17 cellular contexts compared by ENCODE assay signal in the genomic region with DNA sequence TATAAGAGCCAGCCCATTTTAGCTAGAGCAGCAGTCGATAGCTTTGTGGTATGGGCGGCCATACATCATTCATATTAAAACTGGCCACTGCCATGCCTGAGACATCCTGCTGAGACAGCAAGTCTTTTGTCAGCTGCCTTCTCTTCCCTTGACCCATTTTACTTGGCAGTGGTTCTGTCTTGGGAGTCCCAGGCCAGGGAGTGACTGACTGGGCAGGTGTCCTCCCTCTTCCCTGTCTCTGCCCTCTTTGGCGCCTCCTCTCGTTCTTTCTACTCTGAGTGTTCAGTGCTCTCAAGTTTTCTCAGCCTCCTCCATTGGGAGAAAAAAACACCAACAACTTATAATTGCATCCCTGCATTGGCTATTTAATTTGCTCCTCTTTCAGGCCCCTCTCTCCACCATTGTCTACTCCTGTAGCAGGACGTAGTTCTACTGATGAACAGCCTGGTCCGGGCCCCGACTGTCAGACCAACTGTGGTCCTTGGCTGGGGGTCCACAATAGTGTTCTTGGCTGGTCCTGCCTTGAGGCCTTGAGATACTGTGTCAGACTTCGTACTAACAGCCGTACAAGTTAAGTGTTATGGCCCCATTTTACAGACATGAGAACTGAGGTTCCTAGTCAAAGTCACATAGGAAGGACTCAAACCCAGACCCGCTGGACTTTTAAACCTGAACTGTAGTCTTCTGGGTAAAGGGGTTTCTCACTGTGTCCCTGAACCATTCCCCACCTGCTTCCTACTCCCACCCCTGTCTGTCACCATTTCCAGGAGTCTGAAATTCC. TPM values are rescaled to one million over a fixed set of nuclear protein-coding genes. Genes with fewer than 3 reads are reported as not detected.
A peak's percentile ranks its signal among the peaks of the same experiment; 100 is the strongest.
DNase-seq lines count a peak whose midpoint lies in the region; ATAC-seq and TF ChIP-seq lines count a peak whose summit lies in the region.
"Had no signal": no experiment of that assay in that cellular context is flagged by ENCODE, and none has a peak within 500 bp of the region (broad histone marks: within the 10 kb centered on the region; RNA-seq: fewer than 3 reads in every experiment).

No MANE protein-coding gene starts in this region.

- H4K20me1 ChIP-seq in GM23338 (replicated peaks; ENCODE audit: insufficient read depth) (no peaks in the 10 kb centered on the region), neural cell (ENCODE audit: insufficient read depth) (no peaks in the 10 kb centered on the region)

- TF ChIP-seq CTCF in GM23338 (conservative IDR thresholded peaks at IDR 0.05; ENCODE audit: low read depth in 2 of 2) (peak in 1 of 2 experiments; percentile 46; a peak in 3 of 4 replicates), neural cell (IDR thresholded peaks at IDR 0.05; ENCODE audit: poor library complexity, severe bottlenecking) (no peak)

- no peak overlapping the region; the same call in 2 of the 3 replicates for H3K4me3 Mint-ChIP-seq in GM23338
- H3K4me3 Mint-ChIP-seq in activated naive CD8-positive, alpha-beta T cell treated with anti-CD3 and anti-CD28 coated beads for 36 hours: no peak overlapping the region
- H3K4me3 Mint-ChIP-seq: activated naive CD4-positive, alpha-beta T cell treated with anti-CD3 and anti-CD28 coated beads for 36 hours; IgD-negative memory B cell; stimulated activated naive CD8-positive, alpha-beta T cell treated with anti-CD3 and anti-CD28 coated beads, Interleukin-15, Interleukin-2, amounts not matched to agents 100 ng/mL and 50 ng/mL, for 24 hours had no signal

- H3K4me2 ChIP-seq in GM23338 (peak overlapping the region; percentile 74; the same call in 1 of the 2 replicates), neural cell (ENCODE audit: low read length) (peak overlapping the region; percentile 46)

- no peak overlapping the region for H3K27ac Mint-ChIP-seq in GM23338
- no peak overlapping the region for H3K27ac Mint-ChIP-seq in activated naive CD8-positive, alpha-beta T cell treated with anti-CD3 and anti-CD28 coated beads for 36 hours
- H3K27ac Mint-ChIP-seq: activated naive CD4-positive, alpha-beta T cell treated with anti-CD3 and anti-CD28 coated beads for 36 hours; stimulated activated naive CD8-positive, alpha-beta T cell treated with anti-CD3 and anti-CD28 coated beads, Interleukin-15, Interleukin-2, amounts not matched to agents 100 ng/mL and 50 ng/mL, for 24 hours had no signal

- H2AFZ ChIP-seq in GM23338 (peak overlapping the region; percentile 84), neural cell (ENCODE audit: low read depth, low read length) (no peak overlapping the region)

- H3K9ac ChIP-seq in neural cell (ENCODE audit: low read length): peak overlapping the region; percentile 52

- H3K4me3 ChIP-seq in GM23338 (no peak overlapping the region), neural cell (ENCODE audit: low read length) (peak overlapping the region; percentile 51)
- H3K4me3 ChIP-seq: lung, MG63, tibial nerve had no signal

- H3K27me3 ChIP-seq in GM23338 (ENCODE audit: insufficient read depth) (no peaks in the 10 kb centered on the region), neural cell (ENCODE audit: insufficient read depth, low read depth, low read length) (no peaks in the 10 kb centered on the region)
- H3K27me3 ChIP-seq: MG63, tibial nerve had no signal

- no peaks in the 10 kb centered on the region for H3K36me3 Mint-ChIP-seq in GM23338 (ENCODE audit: low read depth)
- H3K36me3 Mint-ChIP-seq in activated naive CD8-positive, alpha-beta T cell treated with anti-CD3 and anti-CD28 coated beads for 36 hours: no peaks in the 10 kb centered on the region
- H3K36me3 Mint-ChIP-seq: IgD-negative memory B cell had no signal

- H3F3A ChIP-seq in GM23338 (replicated peaks; ENCODE audit: low read depth) (no peaks in the 10 kb centered on the region), neural cell (ENCODE audit: insufficient read depth, low read length, poor library complexity, severe bottlenecking) (peaks cover 10% of the 10 kb centered on the region)

- H3K79me2 ChIP-seq in GM23338 (replicated peaks; ENCODE audit: insufficient read depth) (no peaks in the 10 kb centered on the region), neural cell (replicated peaks; ENCODE audit: insufficient read depth, low read length) (no peaks in the 10 kb centered on the region)

- H3K27me3 Mint-ChIP-seq in GM23338 (ENCODE audit: insufficient read depth, low read depth, poor library complexity): peaks cover 3% of the 10 kb centered on the region
- no peaks in the 10 kb centered on the region for H3K27me3 Mint-ChIP-seq in activated naive CD8-positive, alpha-beta T cell treated with anti-CD3 and anti-CD28 coated beads for 36 hours
- H3K27me3 Mint-ChIP-seq: stimulated activated naive CD8-positive, alpha-beta T cell treated with anti-CD3 and anti-CD28 coated beads, Interleukin-15, Interleukin-2, amounts not matched to agents 100 ng/mL and 50 ng/mL, for 24 hours had no signal

- peaks cover 22% of the 10 kb centered on the region for H3K4me1 ChIP-seq in GM23338 (ENCODE audit: insufficient read depth)
- H3K4me1 ChIP-seq: tibial nerve had no signal

- no peaks in the 10 kb centered on the region for H3K9me3 Mint-ChIP-seq in GM23338
- H3K9me3 Mint-ChIP-seq in activated naive CD8-positive, alpha-beta T cell treated with anti-CD3 and anti-CD28 coated beads for 36 hours: no peaks in the 10 kb centered on the region
- H3K9me3 Mint-ChIP-seq: activated naive CD4-positive, alpha-beta T cell treated with anti-CD3 and anti-CD28 coated beads for 36 hours; IgD-negative memory B cell; stimulated activated naive CD8-positive, alpha-beta T cell treated with anti-CD3 and anti-CD28 coated beads, Interleukin-15, Interleukin-2, amounts not matched to agents 100 ng/mL and 50 ng/mL, for 24 hours had no signal

- DNase-seq in DMS79 (lab: John Stamatoyannopoulos, UW) (peak; percentile 26), GM23338 (ENCODE audit: low spot score) (no peak), cerebellar cortex (ENCODE audit: low spot score) (peak; percentile 14), SW 1271 (lab: John Stamatoyannopoulos, UW) (no peak)
- no peak for DNase-seq in stimulated activated naive CD4-positive, alpha-beta T cell (lab: John Stamatoyannopoulos, UW)
- DNase-seq in activated naive CD8-positive, alpha-beta T cell treated with anti-CD3 and anti-CD28 coated beads for 36 hours: no peak
- DNase-seq: activated naive CD4-positive, alpha-beta T cell treated with anti-CD3 and anti-CD28 coated beads for 36 hours; HCEC 1CT; MG63; stimulated activated CD4-positive, alpha-beta T cell treated with anti-CD3 and anti-CD28 coated beads, Interleukin-12 subunit alpha, Interleukin-12 subunit beta, amount 100 ng/mL, for 4 hours had no signal

- H3K27ac ChIP-seq in GM23338 (ENCODE audit: low read depth) (no peak overlapping the region), neural cell (ENCODE audit: low read length) (peak overlapping the region; percentile 95)
- H3K27ac ChIP-seq: tibial nerve, WERI-Rb-1 had no signal

- H3K4me1 Mint-ChIP-seq in GM23338: peaks cover 27% of the 10 kb centered on the region
- H3K4me1 Mint-ChIP-seq in activated naive CD8-positive, alpha-beta T cell treated with anti-CD3 and anti-CD28 coated beads for 36 hours: no peaks in the 10 kb centered on the region
- H3K4me1 Mint-ChIP-seq: IgD-negative memory B cell had no signal

- no peaks in the 10 kb centered on the region for H3K9me3 ChIP-seq in neural cell (ENCODE audit: low read length)
- H3K9me3 ChIP-seq: MG63 had no signal

- H3K36me3 ChIP-seq in GM23338 (ENCODE audit: insufficient read depth) (no peaks in the 10 kb centered on the region), neural cell (ENCODE audit: insufficient read depth, low read length) (no peaks in the 10 kb centered on the region)
- H3K36me3 ChIP-seq: MG63, tibial nerve, WERI-Rb-1 had no signal

- no peak for TF ChIP-seq RAD21 in neural cell (conservative IDR thresholded peaks at IDR 0.05)

- no peaks in the 10 kb centered on the region for H3K9me2 ChIP-seq in GM23338 (ENCODE audit: insufficient read depth)
- no peaks in the 10 kb centered on the region for H3K9me2 ChIP-seq in neural cell (ENCODE audit: insufficient read depth, low read length)

- no peak for TF ChIP-seq EP300 in neural cell (conservative IDR thresholded peaks at IDR 0.05; ENCODE audit: poor library complexity, severe bottlenecking)

- peak; percentile 59 for ATAC-seq in GM23338
- no peak for ATAC-seq in HG02623 (IDR thresholded peaks at IDR 0.05; ENCODE audit: unreplicated experiment)

TF ChIP-seq in GM23338, 12 proteins besides CTCF, POLR2A, EP300 and RAD21 (continues in another document):
- TF ChIP-seq ZNF114 (CRISPR knock-in tag; IDR thresholded peaks at IDR 0.05): no peak

TF ChIP-seq in neural cell, 6 proteins besides CTCF, POLR2A, EP300 and RAD21 (continues in another document):
- TF ChIP-seq, protein P1, sequence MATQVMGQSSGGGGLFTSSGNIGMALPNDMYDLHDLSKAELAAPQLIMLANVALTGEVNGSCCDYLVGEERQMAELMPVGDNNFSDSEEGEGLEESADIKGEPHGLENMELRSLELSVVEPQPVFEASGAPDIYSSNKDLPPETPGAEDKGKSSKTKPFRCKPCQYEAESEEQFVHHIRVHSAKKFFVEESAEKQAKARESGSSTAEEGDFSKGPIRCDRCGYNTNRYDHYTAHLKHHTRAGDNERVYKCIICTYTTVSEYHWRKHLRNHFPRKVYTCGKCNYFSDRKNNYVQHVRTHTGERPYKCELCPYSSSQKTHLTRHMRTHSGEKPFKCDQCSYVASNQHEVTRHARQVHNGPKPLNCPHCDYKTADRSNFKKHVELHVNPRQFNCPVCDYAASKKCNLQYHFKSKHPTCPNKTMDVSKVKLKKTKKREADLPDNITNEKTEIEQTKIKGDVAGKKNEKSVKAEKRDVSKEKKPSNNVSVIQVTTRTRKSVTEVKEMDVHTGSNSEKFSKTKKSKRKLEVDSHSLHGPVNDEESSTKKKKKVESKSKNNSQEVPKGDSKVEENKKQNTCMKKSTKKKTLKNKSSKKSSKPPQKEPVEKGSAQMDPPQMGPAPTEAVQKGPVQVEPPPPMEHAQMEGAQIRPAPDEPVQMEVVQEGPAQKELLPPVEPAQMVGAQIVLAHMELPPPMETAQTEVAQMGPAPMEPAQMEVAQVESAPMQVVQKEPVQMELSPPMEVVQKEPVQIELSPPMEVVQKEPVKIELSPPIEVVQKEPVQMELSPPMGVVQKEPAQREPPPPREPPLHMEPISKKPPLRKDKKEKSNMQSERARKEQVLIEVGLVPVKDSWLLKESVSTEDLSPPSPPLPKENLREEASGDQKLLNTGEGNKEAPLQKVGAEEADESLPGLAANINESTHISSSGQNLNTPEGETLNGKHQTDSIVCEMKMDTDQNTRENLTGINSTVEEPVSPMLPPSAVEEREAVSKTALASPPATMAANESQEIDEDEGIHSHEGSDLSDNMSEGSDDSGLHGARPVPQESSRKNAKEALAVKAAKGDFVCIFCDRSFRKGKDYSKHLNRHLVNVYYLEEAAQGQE (IDR thresholded peaks at IDR 0.05; ENCODE audit: borderline replicate concordance): no peak
- TF ChIP-seq POLR2AphosphoS5 (IDR thresholded peaks at IDR 0.05): no peak
- TF ChIP-seq MXI1 (conservative IDR thresholded peaks at IDR 0.05; ENCODE audit: poor library complexity, severe bottlenecking): no peak
- TF ChIP-seq SMC3 (conservative IDR thresholded peaks at IDR 0.05; ENCODE audit: poor library complexity): no peak

RNA-seq across cellular contexts. Expression of gene JDP2, which starts 18.2 kb away (rescaled TPM):
- total RNA-seq in GM23338 (2014; rRNA removed; shearing (Covaris generic)): 38.9 and 46.4 TPM in 2 replicates
- polyA plus RNA-seq in GM23338 (2016; fragmentation: Nextera tagmentation; extraction: Ambion mirVana) (12.5 and 13.3 TPM in 2 replicates), neural cell (17.9 and 20.3 TPM in 2 replicates)
- polyA minus RNA-seq in neural cell: 13.9 and 14.6 TPM in 2 replicates
- 1 to 10 TPM; 2.1 TPM for total RNA-seq in activated naive CD8-positive, alpha-beta T cell treated with anti-CD3 and anti-CD28 coated beads for 36 hours

Comparison
In these comparisons a context has a peak if more than half of its experiments do, and no peak if none do; other contexts are left out.
1. DNase-seq: peak in DMS79 (single experiment) and cerebellar cortex (single experiment); none in GM23338 (single experiment), stimulated activated naive CD4-positive, alpha-beta T cell (0 of 6), activated naive CD8-positive, alpha-beta T cell treated with anti-CD3 and anti-CD28 coated beads for 36 hours (single experiment) and SW 1271 (0 of 2).
2. RNA of gene JDP2, which starts 18.2 kb away (total RNA-seq): 38.9 to 46.4 TPM in GM23338; 2.1 TPM in activated naive CD8-positive, alpha-beta T cell treated with anti-CD3 and anti-CD28 coated beads for 36 hours; every median in the first group is over 10 times any median in the second.